Comparison of ENCODE assay signal across 7 cellular contexts in the genomic region with DNA sequence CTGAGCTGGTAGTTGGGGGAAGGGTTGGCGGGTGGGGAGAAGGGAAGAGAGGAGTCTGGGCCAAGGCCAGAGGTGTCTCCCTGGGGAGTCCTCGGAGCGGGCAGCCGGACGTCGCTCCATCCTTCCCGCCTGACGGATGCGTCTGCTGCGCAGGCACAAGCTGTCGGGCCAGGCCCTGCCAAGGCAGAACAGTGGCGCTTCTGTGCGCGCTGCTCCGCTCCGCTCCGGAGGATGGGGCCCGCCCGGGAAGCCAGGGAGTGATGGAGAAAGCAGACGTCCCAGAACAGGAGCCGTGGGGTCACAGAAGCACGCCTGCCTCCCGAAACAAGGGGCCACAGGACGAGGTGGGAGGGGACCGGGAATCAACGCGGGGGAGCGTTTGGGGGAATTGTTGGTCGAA. TPM values are rescaled to one million over a fixed set of nuclear protein-coding genes. Genes with fewer than 3 reads are reported as not detected.
A peak's percentile ranks its signal among the peaks of the same experiment; 100 is the strongest.
DNase-seq lines count a peak whose midpoint lies in the region; TF ChIP-seq lines count a peak whose summit lies in the region.
"Not testable (repeated sequence)": the region's sequence is repeated elsewhere in the genome, so short reads cannot be mapped to it uniquely, and the experiment has no call there.

No MANE protein-coding gene starts in this region.

- H3K36me3 ChIP-seq in suprapubic skin = not testable (repeated sequence)

- not testable (repeated sequence) for H2BK15ac ChIP-seq in H9 (ENCODE audit: low read depth, low read length)

- not testable (repeated sequence) for H2BK12ac ChIP-seq in H9 (ENCODE audit: insufficient read length, low read depth, low read length)

- H3K27me3 Mint-ChIP-seq in H9 (ENCODE audit: low read depth) = peaks cover 99% of the 10 kb centered on the region
- peaks cover 36% of the 10 kb centered on the region for H3K27me3 Mint-ChIP-seq in mesothelial cell of epicardium (ENCODE audit: low read depth)

- H3K9me3 Mint-ChIP-seq in H9, mesothelial cell of epicardium: not testable (repeated sequence)

- not testable (repeated sequence) for H4K20me1 ChIP-seq in H9 (ENCODE audit: control insufficient read depth, insufficient read depth, insufficient read length)

- H3K27me3 ChIP-seq in H9 (ENCODE audit: insufficient read depth, low read length) = peaks cover 49% of the 10 kb centered on the region
- peaks cover 22% of the 10 kb centered on the region for H3K27me3 ChIP-seq in suprapubic skin

- not testable (repeated sequence) for H3K23me2 ChIP-seq in H9 (ENCODE audit: insufficient read length, low read depth, low read length, poor library complexity, severe bottlenecking)

- not testable (repeated sequence) for H3K18ac ChIP-seq in H9 (ENCODE audit: insufficient read length, low read depth, low read length)

- DNase-seq in DMS 273 (lab: John Stamatoyannopoulos, UW; ENCODE audit: unreplicated experiment) = peak; percentile 59
- peak; percentile 38 for DNase-seq in H9
- peak; percentile 31 for DNase-seq in cerebellum (ENCODE audit: low spot score)
- DNase-seq in foreskin melanocyte = peak; percentile 13
- DNase-seq in iPS-NIHi7 (ENCODE audit: extremely low spot score) = peak; percentile 8
- DNase-seq in mesothelial cell of epicardium (ENCODE audit: low spot score in 2 of 2, unreplicated experiment in 2 of 2); suprapubic skin (ENCODE audit: low spot score in 2 of 2): not testable (repeated sequence)

- not testable (repeated sequence) for H2BK5ac ChIP-seq in H9 (ENCODE audit: insufficient read length, low read length)

- H3K4me3 ChIP-seq in suprapubic skin = peak overlapping the region; percentile 5

- H3T11ph ChIP-seq in H9 (ENCODE audit: low read length) = not testable (repeated sequence)

- H3K23ac ChIP-seq in H9 (ENCODE audit: insufficient read length, low read depth, low read length) = not testable (repeated sequence)

- H2BK20ac ChIP-seq in H9 (ENCODE audit: low read depth, low read length, poor library complexity, severe bottlenecking) = not testable (repeated sequence)

- H3K4me3 Mint-ChIP-seq in H9 (peak overlapping the region in 1 of 2 experiments; percentile 74; a peak in 3 of 5 replicates), mesothelial cell of epicardium (peak overlapping the region; percentile 66)

- TF ChIP-seq CTCF in H9 (conservative IDR thresholded peaks at IDR 0.05); mesothelial cell of epicardium (IDR thresholded peaks at IDR 0.05; ENCODE audit: unreplicated experiment); suprapubic skin (IDR thresholded peaks at IDR 0.05): not testable (repeated sequence)

- H4K91ac ChIP-seq in H9 (ENCODE audit: insufficient read length, low read depth, low read length) = not testable (repeated sequence)

- not testable (repeated sequence) for H2AK5ac ChIP-seq in H9 (ENCODE audit: insufficient read length, low read length)

- H3K79me1 ChIP-seq in H9 (ENCODE audit: insufficient read depth, low read depth, low read length, poor library complexity, severe bottlenecking) = not testable (repeated sequence)

- TF ChIP-seq EP300 in suprapubic skin (IDR thresholded peaks at IDR 0.05) = not testable (repeated sequence)

- no CpG with 5 or more reads among the region's 29 CpGs for WGBS in H9 (ENCODE audit: extremely low coverage, insufficient read length, low lambda C conversion rate)
- 8% methylated on average over 29 of the region's 29 CpGs for WGBS in suprapubic skin

- TF ChIP-seq POLR2A in suprapubic skin (IDR thresholded peaks at IDR 0.05) = not testable (repeated sequence)

- H3K27ac Mint-ChIP-seq in H9 = not testable (repeated sequence)
- H3K27ac Mint-ChIP-seq in mesothelial cell of epicardium = peak overlapping the region; percentile 83

- H3K4me1 Mint-ChIP-seq in H9 = peaks cover 2 to 13% of the 10 kb centered on the region in 2 experiments; a peak in 2 of 4 replicates
- peaks cover 33% of the 10 kb centered on the region for H3K4me1 Mint-ChIP-seq in mesothelial cell of epicardium

- not testable (repeated sequence) for H3K79me2 ChIP-seq in H9 (ENCODE audit: insufficient read depth, low read length)

- H3K4ac ChIP-seq in H9 (ENCODE audit: low read depth, low read length) = not testable (repeated sequence)

- H3K56ac ChIP-seq in H9 (ENCODE audit: insufficient read length, low read depth, low read length) = not testable (repeated sequence)

- H4K5ac ChIP-seq in H9 (ENCODE audit: insufficient read length, low read depth, low read length) = not testable (repeated sequence)

- H3K4me1 ChIP-seq in H9 (ENCODE audit: insufficient read depth, low read length); suprapubic skin: not testable (repeated sequence)

- H3K14ac ChIP-seq in H9 (ENCODE audit: insufficient read depth, low read length) = not testable (repeated sequence)

- H3K36me3 Mint-ChIP-seq in H9 (ENCODE audit: insufficient read depth in 1 of 3, low read depth in 3 of 3); mesothelial cell of epicardium: not testable (repeated sequence)

- not testable (repeated sequence) for H3K9ac ChIP-seq in H9 (ENCODE audit: extremely low read depth, insufficient read length, low read length)

- H2AFZ ChIP-seq in H9 (ENCODE audit: low read length) = not testable (repeated sequence)

- H2BK120ac ChIP-seq in H9 (ENCODE audit: low read depth, low read length, poor library complexity, severe bottlenecking) = not testable (repeated sequence)

- not testable (repeated sequence) for H3K27ac ChIP-seq in H9 (ENCODE audit: insufficient read length, low read depth, low read length); suprapubic skin

- H3K4me2 ChIP-seq in H9 (ENCODE audit: insufficient read depth, insufficient read length, low read length) = not testable (repeated sequence)

- not testable (repeated sequence) for H4K8ac ChIP-seq in H9 (replicated peaks; ENCODE audit: insufficient read length, low read depth, low read length)

- not testable (repeated sequence) for H3K9me3 ChIP-seq in H9 (ENCODE audit: control insufficient read depth, low read depth, low read length); suprapubic skin

RNA-seq across cellular contexts. Expression of a gene that starts 52.6 kb away (rescaled TPM):
- not detected in 2 replicates for total RNA-seq in H9 (2021)
- not detected for total RNA-seq in cerebellum
- total RNA-seq in mesothelial cell of epicardium = 67.4 to 73.6 TPM (median 69.4 TPM) in 3 replicates
- 1 to 10 TPM; 1.4 to 4.7 (median 1.9) TPM for total RNA-seq in suprapubic skin

Comparison
In these comparisons a context has a peak if more than half of its experiments do, and no peak if none do; other contexts are left out.
1. RNA of a gene that starts 52.6 kb away (total RNA-seq): 67.4 to 73.6 TPM in mesothelial cell of epicardium; 1.4 to 4.7 TPM in suprapubic skin, not detected in H9 and not detected in cerebellum (single experiment); every median in the first group is over 10 times any median in the second.